8 cellular contexts compared by ENCODE assay signal in genomic region chr3:28317438-28318022, GRCh38. TPM values are rescaled to one million over a fixed set of nuclear protein-coding genes. Genes with fewer than 3 reads are reported as not detected.
DNase-seq lines count a peak whose midpoint lies in the region; ATAC-seq, FAIRE-seq and TF ChIP-seq lines count a peak whose summit lies in the region.

No MANE protein-coding gene starts in this region.

- peaks cover 17% of the 10 kb centered on the region for H3K36me3 ChIP-seq in RWPE2 (ENCODE audit: low read depth)

- no peaks in the 10 kb centered on the region for H3K9me3 ChIP-seq in RWPE2 (ENCODE audit: severe bottlenecking)

- H3K4me3 ChIP-seq in RWPE2 (ENCODE audit: severe bottlenecking), result no peak overlapping the region

- peak; percentile 19 for DNase-seq in activated CD8-positive, alpha-beta memory T cell treated with anti-CD3 and anti-CD28 coated beads, Interleukin-2, amount 50 U/mL, for 1 hour (ENCODE audit: extremely low read depth)
- no peak for DNase-seq in activated CD8-positive, alpha-beta memory T cell treated with anti-CD3 and anti-CD28 coated beads, Interleukin-2, amount 50 U/mL, for 48 hours
- DNase-seq in RWPE2 (ENCODE audit: low spot score) (no peak), mucosa of gallbladder (ENCODE audit: low spot score) (peak; percentile 19), occipital lobe (lab: John Stamatoyannopoulos, UW) (no peak)

- no peaks in the 10 kb centered on the region for H3K27me3 ChIP-seq in RWPE2 (ENCODE audit: insufficient read depth, poor library complexity, severe bottlenecking)

- H3K27ac ChIP-seq in RWPE2 (ENCODE audit: poor library complexity, severe bottlenecking), result no peak overlapping the region

- no peaks in the 10 kb centered on the region for H3K4me1 ChIP-seq in RWPE2 (ENCODE audit: insufficient read depth, poor library complexity, severe bottlenecking)

- TF ChIP-seq CTCF in RWPE2 (IDR thresholded peaks at IDR 0.05; ENCODE audit: poor library complexity, severe bottlenecking), result peak; percentile 66

- peak; percentile 24 for FAIRE-seq in colon (lab: Jason Lieb, UNC)

- ATAC-seq in GM21423 (IDR thresholded peaks at IDR 0.05; ENCODE audit: unreplicated experiment) (peak; percentile 79), HG03565 (IDR thresholded peaks at IDR 0.05; ENCODE audit: unreplicated experiment) (peak; percentile 87), RWPE2 (ENCODE audit: low read depth) (peak; percentile 61)

RNA-seq across cellular contexts. Expression of gene ZCWPW2, which starts 31.0 kb away (rescaled TPM):
- total RNA-seq in mucosa of gallbladder (1.4 TPM), occipital lobe (2.8 TPM)

RNA-seq across cellular contexts. Expression of gene AZI2, which starts 31.1 kb away (rescaled TPM):
- total RNA-seq in mucosa of gallbladder (55.1 TPM), occipital lobe (47.9 TPM)

Comparison
In these comparisons a context has a peak if more than half of its experiments do, and no peak if none do; other contexts are left out.
1. DNase-seq: peak in activated CD8-positive, alpha-beta memory T cell treated with anti-CD3 and anti-CD28 coated beads, Interleukin-2, amount 50 U/mL, for 1 hour (single experiment) and mucosa of gallbladder (single experiment); none in activated CD8-positive, alpha-beta memory T cell treated with anti-CD3 and anti-CD28 coated beads, Interleukin-2, amount 50 U/mL, for 48 hours (single experiment), RWPE2 (single experiment) and occipital lobe (single experiment).
2. Peak in every context shown above with its lines, with median percentiles within 50 percentile points of each other: ATAC-seq.